16 cellular contexts compared by ENCODE assay signal in genomic region chr20:19743650-19744015, GRCh38. TPM values are rescaled to one million over a fixed set of nuclear protein-coding genes. Genes with fewer than 3 reads are reported as not detected.
DNase-seq lines count a peak whose midpoint lies in the region; ATAC-seq, FAIRE-seq and TF ChIP-seq lines count a peak whose summit lies in the region.
"Had no signal": no experiment of that assay in that cellular context is flagged by ENCODE, and none has a peak within 500 bp of the region (broad histone marks: within the 10 kb centered on the region; RNA-seq: fewer than 3 reads in every experiment).

No MANE protein-coding gene starts in this region.

- H3K4me1 Mint-ChIP-seq in endothelial cell (ENCODE audit: unreplicated experiment) = peaks cover 29% of the 10 kb centered on the region
- peaks cover 6% of the 10 kb centered on the region for H3K4me1 Mint-ChIP-seq in mesothelial cell of epicardium
- H3K4me1 Mint-ChIP-seq: CD4-positive, CD25-positive, alpha-beta regulatory T cell had no signal

- no peaks in the 10 kb centered on the region for H3F3A ChIP-seq in Loucy (ENCODE audit: low read depth)

- no peak for ATAC-seq in GM21423 (IDR thresholded peaks at IDR 0.05; ENCODE audit: unreplicated experiment)
- ATAC-seq: GM12878 had no signal

- H3K27ac ChIP-seq in BLaER1 treated with 17β-estradiol and CSF1 and Interleukin-3, amounts not matched to agents 10 nM and 100 nM = peak overlapping the region in 6 of 11 experiments; percentile 5 to 30 (median 12); a peak in 4 of 22 replicates
- H3K27ac ChIP-seq in prostate gland = no peak overlapping the region
- H3K27ac ChIP-seq: GM23248 had no signal

- intact Hi-C loops in prostate gland (cut with DNase I) = no loop called here

- H3K4me3 Mint-ChIP-seq in endothelial cell (ENCODE audit: unreplicated experiment) = no peak overlapping the region
- H3K4me3 Mint-ChIP-seq in mesothelial cell of epicardium = no peak overlapping the region
- H3K4me3 Mint-ChIP-seq: CD4-positive, CD25-positive, alpha-beta regulatory T cell had no signal

- H3K79me2 ChIP-seq in Loucy (ENCODE audit: insufficient read depth, low read length) = no peaks in the 10 kb centered on the region

- H3K9ac ChIP-seq in BLaER1 treated with 17β-estradiol and CSF1 and Interleukin-3, amounts not matched to agents 10 nM and 100 nM = no peak overlapping the region
- H3K9ac ChIP-seq in Loucy (ENCODE audit: low read depth, low read length, poor library complexity, severe bottlenecking) = peak overlapping the region; percentile 46
- H3K9ac ChIP-seq: GM23248 had no signal

- no peaks in the 10 kb centered on the region for H3K27me3 ChIP-seq in BLaER1 treated with 17β-estradiol and CSF1 and Interleukin-3, amounts not matched to agents 10 nM and 100 nM
- H3K27me3 ChIP-seq in Loucy (ENCODE audit: insufficient read depth, low read length, poor library complexity, severe bottlenecking) = no peaks in the 10 kb centered on the region
- H3K27me3 ChIP-seq in prostate gland (replicated peaks; ENCODE audit: insufficient read depth) = no peaks in the 10 kb centered on the region

- 46% methylated on average over 1 of the region's 1 CpG for WGBS in prostate gland

- no peak overlapping the region for H2AFZ ChIP-seq in Loucy (ENCODE audit: low read length)
- H2AFZ ChIP-seq: GM23248 had no signal

- H3K27me3 Mint-ChIP-seq in endothelial cell (ENCODE audit: unreplicated experiment) (no peaks in the 10 kb centered on the region), mesothelial cell of epicardium (ENCODE audit: low read depth) (no peaks in the 10 kb centered on the region)

- peak overlapping the region; percentile 15 to 71 (median 58); a peak in 20 of 22 replicates for H3K4me2 ChIP-seq in BLaER1 treated with 17β-estradiol and CSF1 and Interleukin-3, amounts not matched to agents 10 nM and 100 nM
- H3K4me2 ChIP-seq in Loucy (ENCODE audit: low read depth, low read length, poor library complexity, severe bottlenecking) = peak overlapping the region; percentile 75

- H3K9me3 Mint-ChIP-seq in endothelial cell (ENCODE audit: unreplicated experiment) = peaks cover 4% of the 10 kb centered on the region
- peaks cover 14% of the 10 kb centered on the region for H3K9me3 Mint-ChIP-seq in mesothelial cell of epicardium

- TF ChIP-seq POLR2A in prostate gland (IDR thresholded peaks at IDR 0.05) = no peak

- H3K9me3 ChIP-seq in BLaER1 treated with 17β-estradiol and CSF1 and Interleukin-3, amounts not matched to agents 10 nM and 100 nM (replicated peaks in 1 of 11) = peaks cover 14 to 19% (median 16%) of the 10 kb centered on the region in 11 experiments
- H3K9me3 ChIP-seq in Loucy (ENCODE audit: insufficient read depth, low read depth, low read length) = 0 out of 2 replicates have a peak, but pooled peaks cover 8% of the 10 kb centered on the region
- no peaks in the 10 kb centered on the region for H3K9me3 ChIP-seq in prostate gland
- H3K9me3 ChIP-seq: BE2C had no signal

- H3K4me3 ChIP-seq in BLaER1 treated with 17β-estradiol and CSF1 and Interleukin-3, amounts not matched to agents 10 nM and 100 nM = no peak overlapping the region
- H3K4me3 ChIP-seq in Loucy (ENCODE audit: low read length, poor library complexity, severe bottlenecking) = peak overlapping the region; percentile 56
- H3K4me3 ChIP-seq in prostate gland = no peak overlapping the region
- H3K4me3 ChIP-seq: GM12878, GM23248 had no signal

- no peak for FAIRE-seq in urothelium cell line (lab: Jason Lieb, UNC)
- FAIRE-seq: A204.1, GM12878, GM18507 had no signal

- H3K36me3 ChIP-seq in BLaER1 treated with 17β-estradiol and CSF1 and Interleukin-3, amounts not matched to agents 10 nM and 100 nM = no peaks in the 10 kb centered on the region
- no peaks in the 10 kb centered on the region for H3K36me3 ChIP-seq in Loucy (ENCODE audit: insufficient read depth, low read length)
- no peaks in the 10 kb centered on the region for H3K36me3 ChIP-seq in prostate gland
- H3K36me3 ChIP-seq: BE2C had no signal

- TF ChIP-seq CTCF in Loucy (conservative IDR thresholded peaks at IDR 0.05; ENCODE audit: low read length) (no peak), endothelial cell (IDR thresholded peaks at IDR 0.05; ENCODE audit: unreplicated experiment) (no peak), prostate gland (IDR thresholded peaks at IDR 0.05) (no peak), mesothelial cell of epicardium (IDR thresholded peaks at IDR 0.05; ENCODE audit: unreplicated experiment) (no peak)

- H3K36me3 Mint-ChIP-seq in endothelial cell (ENCODE audit: low read depth, unreplicated experiment) (peaks cover 4% of the 10 kb centered on the region), mesothelial cell of epicardium (no peaks in the 10 kb centered on the region)
- H3K36me3 Mint-ChIP-seq: CD4-positive, CD25-positive, alpha-beta regulatory T cell had no signal

- peaks cover 8 to 29% (median 20%) of the 10 kb centered on the region in 10 experiments for H3K4me1 ChIP-seq in BLaER1 treated with 17β-estradiol and CSF1 and Interleukin-3, amounts not matched to agents 10 nM and 100 nM
- peaks cover 31% of the 10 kb centered on the region for H3K4me1 ChIP-seq in Loucy (ENCODE audit: insufficient read depth, low read length, poor library complexity, severe bottlenecking)
- H3K4me1 ChIP-seq in prostate gland (replicated peaks) = no peaks in the 10 kb centered on the region
- H3K4me1 ChIP-seq: BE2C had no signal

- no peaks in the 10 kb centered on the region for H3K9me2 ChIP-seq in Loucy (replicated peaks; ENCODE audit: low read depth, low read length)

- peak; percentile 13 for DNase-seq in endothelial cell (ENCODE audit: low spot score)
- no peak for DNase-seq in urothelium cell line (ENCODE audit: low spot score)
- DNase-seq in prostate gland (ENCODE audit: low spot score) = no peak
- DNase-seq in mesothelial cell of epicardium (ENCODE audit: low spot score in 2 of 2, unreplicated experiment in 2 of 2) = no peak
- DNase-seq: BE2C; Calu3; CD4-positive, CD25-positive, alpha-beta regulatory T cell; DMS 273 treated with DMSO at 0.1 percent for 48 hours; GM23248; H7 had no signal

- H4K20me1 ChIP-seq in BLaER1 treated with 17β-estradiol and CSF1 and Interleukin-3, amounts not matched to agents 10 nM and 100 nM = no peaks in the 10 kb centered on the region
- no peaks in the 10 kb centered on the region for H4K20me1 ChIP-seq in Loucy (ENCODE audit: insufficient read depth, low read length, poor library complexity, severe bottlenecking)

- H3K27ac Mint-ChIP-seq in endothelial cell (ENCODE audit: unreplicated experiment) (peak overlapping the region; percentile 91), mesothelial cell of epicardium (no peak overlapping the region)
- H3K27ac Mint-ChIP-seq: CD4-positive, CD25-positive, alpha-beta regulatory T cell had no signal

RNA-seq across cellular contexts. Expression of gene RIN2, which starts 14.4 kb away (rescaled TPM):
- total RNA-seq in endothelial cell (ENCODE audit: unreplicated experiment) = 57.5 TPM
- 10 to 100 TPM; 50.4 to 77.9 TPM for total RNA-seq in prostate gland
- total RNA-seq in mesothelial cell of epicardium = 57.9 to 63.1 TPM (median 59.4 TPM) in 3 replicates

Comparison
In these comparisons a context has a peak if more than half of its experiments do, and no peak if none do; other contexts are left out.
1. H3K27ac ChIP-seq: peak in BLaER1 treated with 17β-estradiol and CSF1 and Interleukin-3, amounts not matched to agents 10 nM and 100 nM (6 of 11); none in prostate gland (0 of 2).